16 cellular contexts compared by ENCODE assay signal in genomic region chr20:20755674-20756319, GRCh38. TPM values are rescaled to one million over a fixed set of nuclear protein-coding genes. Genes with fewer than 3 reads are reported as not detected.
DNase-seq lines count a peak whose midpoint lies in the region; ATAC-seq, FAIRE-seq and TF ChIP-seq lines count a peak whose summit lies in the region.
"Had no signal": no experiment of that assay in that cellular context is flagged by ENCODE, and none has a peak within 500 bp of the region (broad histone marks: within the 10 kb centered on the region; RNA-seq: fewer than 3 reads in every experiment).

No MANE protein-coding gene starts in this region.

- no peak overlapping the region for H2AFZ ChIP-seq in GM12878 (ENCODE audit: control insufficient read depth, low read depth, low read length)
- H2AFZ ChIP-seq: GM23338 had no signal

- H3K36me3 Mint-ChIP-seq in activated CD4-positive, alpha-beta T cell treated with anti-CD3 and anti-CD28 coated beads for 36 hours (ENCODE audit: low read depth) = no peaks in the 10 kb centered on the region
- H3K36me3 Mint-ChIP-seq in stimulated activated naive B cell treated with anti-CD40 and anti-IgM and Interleukin-4, amounts not matched to agents 10 μg/mL and 1 μg/mL and 100 μg/mL, for 72 hours = no peaks in the 10 kb centered on the region
- H3K36me3 Mint-ChIP-seq: CD4-positive, alpha-beta memory T cell; IgD-negative memory B cell had no signal

- H3K27me3 ChIP-seq in GM12878 (replicated peaks in 1 of 2; ENCODE audit: control insufficient read depth in 2 of 2, insufficient read depth in 2 of 2, low read length in 1 of 2) (no peaks in the 10 kb centered on the region; a peak in 1 of 4 replicates), liver (ENCODE audit: control insufficient read depth in 4 of 4, insufficient read depth in 4 of 4, low read length in 3 of 4) (no peaks in the 10 kb centered on the region)

- intact Hi-C loops in activated CD4-positive, alpha-beta T cell treated with anti-CD3 and anti-CD28 coated beads for 36 hours (cut with DNase I, micrococcal nuclease) = no loop called here
- intact Hi-C loops in GM12878 (cut with micrococcal nuclease; ENCODE audit: unreplicated experiment) = no loop called here

- no TSS peak for BruUV-seq in GM12878 (replicated peaks; lab: Mats Ljungman, UMichigan)

- H3K4me3 ChIP-seq in GM12878 (no peak overlapping the region), liver (ENCODE audit: low read depth in 1 of 3, low read length in 3 of 3) (no peak overlapping the region)
- H3K4me3 ChIP-seq: A549, GM23338 had no signal

- FAIRE-seq in GM12878 (lab: Jason Lieb, UNC) = no peak
- FAIRE-seq: A549, GM12891, H54 had no signal

- no peaks in the 10 kb centered on the region for H3K79me2 ChIP-seq in GM12878 (ENCODE audit: control insufficient read depth, insufficient read depth, low read length)

- no peak overlapping the region for H3K9ac ChIP-seq in GM12878 (ENCODE audit: control insufficient read depth, insufficient read depth, low read length)
- no peak overlapping the region for H3K9ac ChIP-seq in liver (ENCODE audit: low read depth in 1 of 2, low read length in 2 of 2)

- peaks cover 5% of the 10 kb centered on the region for H3K4me1 Mint-ChIP-seq in activated CD4-positive, alpha-beta T cell treated with anti-CD3 and anti-CD28 coated beads for 36 hours
- H3K4me1 Mint-ChIP-seq in stimulated activated naive B cell treated with anti-CD40 and anti-IgM and Interleukin-4, amounts not matched to agents 10 μg/mL and 1 μg/mL and 100 μg/mL, for 72 hours = peaks cover 9% of the 10 kb centered on the region in 2 donors
- H3K4me1 Mint-ChIP-seq: CD4-positive, alpha-beta memory T cell; GM23338 had no signal

- SMC1A ChIA-PET in GM12878 (lab: Charles Lee; ENCODE audit: uncharacterized antibody, unreplicated experiment) = no interaction called here

- RAD21 ChIA-PET in GM12878 (lab: Charles Lee; ENCODE audit: unreplicated experiment) = no interaction called here

- no peaks in the 10 kb centered on the region for H4K20me1 ChIP-seq in GM12878 (ENCODE audit: control insufficient read depth, insufficient read depth)

- H3K4me3 Mint-ChIP-seq in activated CD4-positive, alpha-beta T cell treated with anti-CD3 and anti-CD28 coated beads for 36 hours = no peak overlapping the region
- H3K4me3 Mint-ChIP-seq in stimulated activated naive B cell treated with anti-CD40 and anti-IgM and Interleukin-4, amounts not matched to agents 10 μg/mL and 1 μg/mL and 100 μg/mL, for 72 hours = no peak overlapping the region
- H3K4me3 Mint-ChIP-seq: CD4-positive, alpha-beta memory T cell; GM23338; IgD-negative memory B cell had no signal

- no peak overlapping the region for H3K4me2 ChIP-seq in GM12878 (ENCODE audit: control insufficient read depth, insufficient read depth)
- H3K4me2 ChIP-seq: A549, GM23338 had no signal

- no peak overlapping the region for H3K27ac Mint-ChIP-seq in activated CD4-positive, alpha-beta T cell treated with anti-CD3 and anti-CD28 coated beads for 36 hours
- no peak overlapping the region for H3K27ac Mint-ChIP-seq in stimulated activated naive B cell treated with anti-CD40 and anti-IgM and Interleukin-4, amounts not matched to agents 10 μg/mL and 1 μg/mL and 100 μg/mL, for 72 hours
- H3K27ac Mint-ChIP-seq: CD4-positive, alpha-beta memory T cell; GM23338; IgD-negative memory B cell had no signal

- no peak for TF ChIP-seq EP300 in GM12878 (IDR thresholded peaks at IDR 0.05; ENCODE audit: borderline replicate concordance in 1 of 2, control insufficient read depth in 1 of 2, low read depth in 2 of 2, low read length in 2 of 2)

- 56% methylated on average over 6 of the region's 6 CpGs for WGBS in GM12878 (ENCODE audit: insufficient coverage, insufficient replicate concordance, low lambda C conversion rate, missing lambda C conversion rate)
- WGBS in liver = 38% methylated on average over 6 of the region's 6 CpGs

- TF ChIP-seq POLR2A in GM12878 (IDR thresholded peaks at IDR 0.05; ENCODE audit: low read depth, low read length) = no peak

- CTCF ChIA-PET in activated CD4-positive, alpha-beta T cell treated with anti-CD3 and anti-CD28 coated beads for 36 hours (lab: Charles Lee) = no interaction called here
- CTCF ChIA-PET in GM12878 (lab: Yijun Ruan, JAX) = interaction anchor here (1.0 to 1.3 kb wide), 2 partner anchors 19 to 67 kb away, joined by 3 read pairs; no protein-coding TSS in a partner anchor

- in situ Hi-C loops in GM12878 (cut with MboI) (no loop called here), G401 (cut with HindIII; ENCODE audit: low sequenced_read_pairs) (no loop called here)

- peak; percentile 49 for ATAC-seq in activated CD4-positive, alpha-beta T cell treated with anti-CD3 and anti-CD28 coated beads for 36 hours
- ATAC-seq in GM12878 (no peak), SK-N-SH treated with all-trans-retinoic acid at 6 μM for 48 hours (no peak)
- peak; percentile 16 to 18 for ATAC-seq in stimulated activated naive B cell treated with anti-CD40 and anti-IgM and Interleukin-4, amounts not matched to agents 10 μg/mL and 1 μg/mL and 100 μg/mL, for 72 hours (replicated peaks)
- ATAC-seq: A549, GM23338 had no signal

- peaks cover 5% of the 10 kb centered on the region for H3K27me3 Mint-ChIP-seq in activated CD4-positive, alpha-beta T cell treated with anti-CD3 and anti-CD28 coated beads for 36 hours
- peaks cover 0 to 4% of the 10 kb centered on the region in 2 donors for H3K27me3 Mint-ChIP-seq in stimulated activated naive B cell treated with anti-CD40 and anti-IgM and Interleukin-4, amounts not matched to agents 10 μg/mL and 1 μg/mL and 100 μg/mL, for 72 hours

- no peak for TF ChIP-seq RAD21 in GM12878 (IDR thresholded peaks at IDR 0.05; ENCODE audit: insufficient read depth, low read depth, low read length)
- peak; percentile 57 to 74 for TF ChIP-seq RAD21 in liver (IDR thresholded peaks at IDR 0.05)

- DNase-seq in activated CD4-positive, alpha-beta T cell treated with anti-CD3 and anti-CD28 coated beads for 36 hours = no peak
- no peak for DNase-seq in activated CD4-positive, alpha-beta T cell treated with anti-CD3 and anti-CD28 coated beads for 48 hours
- DNase-seq in GM12878 (ENCODE audit: low read depth, low spot score) (no peak), G401 (ENCODE audit: low spot score) (no peak)
- DNase-seq in stimulated activated naive B cell treated with anti-CD40 and anti-IgM and Interleukin-4, amounts not matched to agents 10 μg/mL and 1 μg/mL and 100 μg/mL, for 72 hours = no peak
- DNase-seq: CD4-positive, alpha-beta memory T cell; DMS79 treated with DMSO at 0.1 percent for 48 hours; HCEC 1CT had no signal

- H3K4me1 ChIP-seq in GM12878 (ENCODE audit: control insufficient read depth, insufficient read depth, low read length) = no peaks in the 10 kb centered on the region; the same call in 1 of the 2 replicates
- peaks cover 13 to 38% (median 25%) of the 10 kb centered on the region in 4 donors for H3K4me1 ChIP-seq in liver (ENCODE audit: control insufficient read depth in 4 of 4, insufficient read depth in 4 of 4, low read length in 3 of 4)
- H3K4me1 ChIP-seq: A549 had no signal

- no peaks in the 10 kb centered on the region for H3K9me3 ChIP-seq in GM12878 (replicated peaks; ENCODE audit: control insufficient read depth, insufficient read depth, low read length)
- no peaks in the 10 kb centered on the region for H3K9me3 ChIP-seq in liver (ENCODE audit: control insufficient read depth in 4 of 4, low read length in 3 of 4)
- H3K9me3 ChIP-seq: A549 had no signal

- H3K9me3 Mint-ChIP-seq in activated CD4-positive, alpha-beta T cell treated with anti-CD3 and anti-CD28 coated beads for 36 hours (ENCODE audit: low read depth) = no peaks in the 10 kb centered on the region
- H3K9me3 Mint-ChIP-seq in stimulated activated naive B cell treated with anti-CD40 and anti-IgM and Interleukin-4, amounts not matched to agents 10 μg/mL and 1 μg/mL and 100 μg/mL, for 72 hours = no peaks in the 10 kb centered on the region
- H3K9me3 Mint-ChIP-seq: GM23338 had no signal

- no peaks in the 10 kb centered on the region for H3K36me3 ChIP-seq in GM12878 (ENCODE audit: control insufficient read depth in 2 of 2, insufficient read depth in 2 of 2, low read length in 1 of 2)
- no peaks in the 10 kb centered on the region for H3K36me3 ChIP-seq in liver (ENCODE audit: control insufficient read depth in 4 of 4, insufficient read depth in 3 of 4, low read depth in 1 of 4, low read length in 3 of 4)

- POLR2A ChIA-PET in activated CD4-positive, alpha-beta T cell treated with anti-CD3 and anti-CD28 coated beads for 36 hours (lab: Charles Lee) = no interaction called here
- POLR2A ChIA-PET in GM12878 (lab: Charles Lee) = interaction anchor here (0.9 kb wide), 1 partner anchor 26 kb away, joined by 3 read pairs; no protein-coding TSS in a partner anchor

- H3K27ac ChIP-seq in GM12878 (ENCODE audit: control insufficient read depth, insufficient read depth) (no peak overlapping the region), liver (ENCODE audit: low read depth in 1 of 2, low read length in 2 of 2) (peak overlapping the region; percentile 15 to 39)
- H3K27ac ChIP-seq: 22Rv1, A549 had no signal

- no peak for TF ChIP-seq CTCF in GM12878 (IDR thresholded peaks at IDR 0.05 in 2 of 3, conservative IDR thresholded peaks at IDR 0.05 in 1 of 3; ENCODE audit: control insufficient read depth in 2 of 3, extremely low read depth in 1 of 3, insufficient read depth in 1 of 3, low read depth in 3 of 3, low read length in 3 of 3)
- peak; percentile 21 for TF ChIP-seq CTCF in liver (IDR thresholded peaks at IDR 0.05; ENCODE audit: low read depth, low read length, missing input control)

TF ChIP-seq in SK-N-SH treated with all-trans-retinoic acid at 6 μM for 48 hours, 23 proteins besides CTCF, POLR2A, EP300 and RAD21:
- TF ChIP-seq GLIS3 (CRISPR knock-in tag; IDR thresholded peaks at IDR 0.05) = no peak

RNA-seq across cellular contexts. Expression of gene RALGAPA2, which starts 43.4 kb away (rescaled TPM):
- 10 to 100 TPM; 20.2 to 26.4 TPM for total RNA-seq in activated CD4-positive, alpha-beta T cell treated with anti-CD3 and anti-CD28 coated beads for 36 hours
- total RNA-seq in GM12878 (2013; cell fraction: nucleolus; rRNA removed) = 91.9 and 98.1 TPM in 2 replicates
- 22.0 and 23.2 TPM in 2 replicates for total RNA-seq in GM12878 (2014; rRNA removed)
- total RNA-seq in GM12878 (2014; rRNA removed; fragmentation: Illumina TruSeq; extraction: Trizol) = 18.7 and 19.3 TPM in 2 replicates
- total RNA-seq in GM12878 (2021) = 29.4 and 30.7 TPM in 2 replicates
- 8.1 TPM for polyA plus RNA-seq in GM12878 (2011; ENCODE audit: low read depth)
- 8.2 and 10.9 TPM in 2 replicates for polyA plus RNA-seq in GM12878 (2011; rRNA removed)
- 6.3 and 8.0 TPM in 2 replicates for polyA plus RNA-seq in GM12878 (2011; cell fraction: cytosol; rRNA removed)
- 21.0 and 23.1 TPM in 2 replicates for polyA plus RNA-seq in GM12878 (2011; cell fraction: nucleus; rRNA removed)
- polyA plus RNA-seq in GM12878 (2012) = 8.4 and 9.2 TPM in 2 replicates
- polyA plus RNA-seq in GM12878 (2014; fragmentation: Illumina TruSeq; extraction: Trizol) = 23.5 and 24.1 TPM in 2 replicates
- polyA plus RNA-seq in GM12878 (2014; fragmentation: Nextera tagmentation; extraction: Ambion mirVana) = 1 to 10 TPM; 2.9 to 4.0 TPM
- 14.4 and 16.3 TPM in 2 replicates for polyA plus RNA-seq in GM12878 (2014; rRNA removed)
- polyA plus RNA-seq in GM12878 (2016; fragmentation: Nextera tagmentation; extraction: Ambion mirVana) = 10 to 100 TPM; 20.4 to 20.5 TPM
- polyA minus RNA-seq in GM12878 (2011; rRNA and poly(A)+ RNA removed) = 28.7 TPM in 2 replicates
- 7.9 and 9.0 TPM in 2 replicates for polyA minus RNA-seq in GM12878 (2011; cell fraction: cytosol; rRNA and poly(A)+ RNA removed)
- 46.5 and 55.2 TPM in 2 replicates for polyA minus RNA-seq in GM12878 (2011; cell fraction: nucleus; rRNA and poly(A)+ RNA removed)
- 10 to 100 TPM; 14.8 to 89.9 TPM for total RNA-seq in liver
- 10 to 100 TPM; 20.2 to 29.9 TPM for polyA plus RNA-seq in liver
- total RNA-seq in G401 (2014; rRNA removed; shearing (Covaris generic)) = 5.2 and 8.6 TPM in 2 replicates

Comparison
In these comparisons a context has a peak if more than half of its experiments do, and no peak if none do; other contexts are left out.
1. ATAC-seq: peak in activated CD4-positive, alpha-beta T cell treated with anti-CD3 and anti-CD28 coated beads for 36 hours (single experiment) and stimulated activated naive B cell treated with anti-CD40 and anti-IgM and Interleukin-4, amounts not matched to agents 10 μg/mL and 1 μg/mL and 100 μg/mL, for 72 hours (2 of 2); none in GM12878 (single experiment) and SK-N-SH treated with all-trans-retinoic acid at 6 μM for 48 hours (single experiment).